ENCODE assay signal across 23 cellular contexts in the genomic region with DNA sequence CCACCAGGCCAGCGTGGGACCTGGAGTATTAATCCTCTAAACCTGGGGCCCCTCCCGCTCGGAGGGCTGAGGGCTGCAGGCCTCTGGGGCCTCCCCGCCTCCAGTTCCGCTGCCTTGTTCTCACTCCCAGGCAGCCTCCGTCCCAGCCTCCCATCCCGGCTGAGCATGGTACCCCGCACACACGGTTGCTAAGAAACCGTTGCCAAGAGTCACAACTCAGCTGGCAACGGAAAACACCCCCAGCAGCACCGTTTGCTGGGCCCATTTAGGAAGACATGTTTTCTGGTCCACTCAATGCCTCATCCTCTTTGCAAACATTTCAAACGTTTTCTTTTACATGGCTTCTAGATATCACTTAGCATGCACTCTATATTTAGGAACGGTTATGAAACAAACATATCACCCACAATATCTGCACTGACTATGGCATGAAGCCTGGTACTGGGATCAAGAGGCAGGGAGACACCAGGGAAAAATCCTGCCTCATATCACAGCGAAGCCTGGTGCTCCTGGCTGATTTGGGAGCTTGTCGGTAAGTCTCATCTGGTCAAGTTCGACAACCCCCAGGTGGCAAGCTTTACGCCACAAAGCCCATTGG.
DNase-seq lines count a peak whose midpoint lies in the region; ATAC-seq and TF ChIP-seq lines count a peak whose summit lies in the region.
"Had no signal": no experiment of that assay in that cellular context is flagged by ENCODE, and none has a peak within 500 bp of the region (broad histone marks: within the 10 kb centered on the region; RNA-seq: fewer than 3 reads in every experiment).

No MANE protein-coding gene starts in this region.

- peak overlapping the region; percentile 69; the same call in 1 of the 2 replicates for H3K27ac Mint-ChIP-seq in WTC11
- H3K27ac Mint-ChIP-seq: activated T-cell treated with anti-CD3 and anti-CD28 coated beads, Interleukin-2, amount 50 U/mL, for 24 hours had no signal

- H3K4me1 Mint-ChIP-seq in WTC11: peaks cover 16% of the 10 kb centered on the region

- H3K27me3 Mint-ChIP-seq in WTC11 (ENCODE audit: low read depth): no peaks in the 10 kb centered on the region

- DNase-seq in DMS153 (lab: John Stamatoyannopoulos, UW) (peak; percentile 50), DMS153 treated with DMSO at 0.1 percent for 48 hours (lab: John Stamatoyannopoulos, UW; ENCODE audit: unreplicated experiment) (no peak), WTC11 (ENCODE audit: low spot score) (no peak), hypothalamus (lab: John Stamatoyannopoulos, UW) (peak in 29 of 51 donors; percentile 15 to 79 (median 43)), psoas muscle (no peak), NCI-H1105 treated with DMSO at 0.1 percent for 48 hours (lab: John Stamatoyannopoulos, UW) (no peak), COR-L47 (lab: John Stamatoyannopoulos, UW) (no peak), OCI-LY7 (ENCODE audit: low spot score) (no peak)
- DNase-seq: 8988T; activated T-cell treated with anti-CD3 and anti-CD28 coated beads, Interleukin-2, amount 50 U/mL, for 24 hours; NCI-H1105; NCI-H2081 treated with DMSO at 0.1 percent for 48 hours; NCI-H526; ovary; right lobe of liver; stimulated activated naive CD8-positive, alpha-beta T cell treated with anti-CD3 and anti-CD28 coated beads, Interleukin-15, amount 100 ng/mL, for 72 hours; SW 1271; trophoblast cell had no signal

- H4K20me1 ChIP-seq in OCI-LY7 (ENCODE audit: insufficient read depth, low read length): no peaks in the 10 kb centered on the region

- H3K4me1 ChIP-seq in psoas muscle (peaks cover 12% of the 10 kb centered on the region), OCI-LY7 (ENCODE audit: insufficient read depth, low read length, poor library complexity, severe bottlenecking) (no peaks in the 10 kb centered on the region)

- H2AFZ ChIP-seq in OCI-LY7 (ENCODE audit: low read length): no peak overlapping the region

- no peak overlapping the region for H3K4me3 Mint-ChIP-seq in WTC11
- H3K4me3 Mint-ChIP-seq: activated T-cell treated with anti-CD3 and anti-CD28 coated beads, Interleukin-2, amount 50 U/mL, for 24 hours; stimulated activated naive CD8-positive, alpha-beta T cell treated with anti-CD3 and anti-CD28 coated beads, Interleukin-15, amount 100 ng/mL, for 72 hours had no signal

- intact Hi-C loops in psoas muscle (cut with DNase I): no loop called here
- intact Hi-C loops in OCI-LY7 (cut with micrococcal nuclease; ENCODE audit: unreplicated experiment): no loop called here

- POLR2A ChIA-PET in WTC11 (lab: Charles Lee): no interaction called here
- POLR2A ChIA-PET in OCI-LY7 (lab: Charles Lee): no interaction called here

- ATAC-seq in WTC11 (no peak), psoas muscle (peak in 3 of 4 donors; percentile 58 to 87 (median 71))
- ATAC-seq: HepG2; right lobe of liver; Right ventricle myocardium inferior; stimulated activated naive CD8-positive, alpha-beta T cell treated with anti-CD3 and anti-CD28 coated beads, Interleukin-15, amount 100 ng/mL, for 72 hours had no signal

- H3K36me3 Mint-ChIP-seq in WTC11: no peaks in the 10 kb centered on the region

- CTCF ChIA-PET in WTC11 (lab: Charles Lee): interaction anchor here (0.6 to 1.2 kb wide), 3 partner anchors 23 to 122 kb away, joined by 3 to 4 read pairs (median 3); no protein-coding TSS in a partner anchor
- CTCF ChIA-PET in OCI-LY7 (lab: Charles Lee; ENCODE audit: unreplicated experiment): no interaction called here

- H3K9me3 ChIP-seq in psoas muscle (no peaks in the 10 kb centered on the region), OCI-LY7 (ENCODE audit: low read length) (no peaks in the 10 kb centered on the region)
- H3K9me3 ChIP-seq: ovary, right lobe of liver had no signal

- WGBS in psoas muscle, 3 donors: 39 to 43% (median 43%) methylated on average over 18 of the region's 18 CpGs

- TF ChIP-seq CTCF in WTC11 (IDR thresholded peaks at IDR 0.05): no peak
- TF ChIP-seq CTCF in psoas muscle (IDR thresholded peaks at IDR 0.05): no peak
- TF ChIP-seq CTCF in OCI-LY7 (conservative IDR thresholded peaks at IDR 0.05; ENCODE audit: low read length): no peak

- H3K27ac ChIP-seq in psoas muscle (no peak overlapping the region), OCI-LY7 (ENCODE audit: low read depth, low read length, poor library complexity, severe bottlenecking) (no peak overlapping the region)
- H3K27ac ChIP-seq: epithelial cell of prostate, HL-60, ovary, right lobe of liver had no signal

- H3K36me3 ChIP-seq in psoas muscle (ENCODE audit: insufficient read depth in 1 of 2, low read depth in 1 of 2) (no peaks in the 10 kb centered on the region), OCI-LY7 (ENCODE audit: insufficient read depth, low read length) (no peaks in the 10 kb centered on the region)
- H3K36me3 ChIP-seq: ovary, right lobe of liver had no signal

- no peaks in the 10 kb centered on the region for H3K27me3 ChIP-seq in psoas muscle (ENCODE audit: insufficient read depth in 3 of 3, low read length in 2 of 3)
- H3K27me3 ChIP-seq: ovary, right lobe of liver had no signal

- no TSS peak for BruUV-seq in OCI-LY7 (replicated peaks; lab: Mats Ljungman, UMichigan)

- H3K79me2 ChIP-seq in OCI-LY7 (ENCODE audit: insufficient read depth, low read depth, low read length): no peaks in the 10 kb centered on the region

- H3K4me3 ChIP-seq in psoas muscle (no peak overlapping the region), OCI-LY7 (ENCODE audit: low read depth, low read length, poor library complexity, severe bottlenecking) (no peak overlapping the region)
- H3K4me3 ChIP-seq: lung, ovary, right lobe of liver had no signal

- no peaks in the 10 kb centered on the region for H3K9me2 ChIP-seq in OCI-LY7 (ENCODE audit: insufficient read depth, low read length)

- no peaks in the 10 kb centered on the region for H3K9me3 Mint-ChIP-seq in WTC11
- H3K9me3 Mint-ChIP-seq: activated T-cell treated with anti-CD3 and anti-CD28 coated beads, Interleukin-2, amount 50 U/mL, for 24 hours; stimulated activated naive CD8-positive, alpha-beta T cell treated with anti-CD3 and anti-CD28 coated beads, Interleukin-15, amount 100 ng/mL, for 72 hours had no signal

- no peak overlapping the region for H3K4me2 ChIP-seq in OCI-LY7 (ENCODE audit: low read length)

TF ChIP-seq in WTC11, 78 proteins besides CTCF, POLR2A, EP300 and RAD21 (continues in another document):
- TF ChIP-seq KAT7 (CRISPR knock-in tag; IDR thresholded peaks at IDR 0.05; ENCODE audit: borderline replicate concordance): no peak
- TF ChIP-seq, protein P1, sequence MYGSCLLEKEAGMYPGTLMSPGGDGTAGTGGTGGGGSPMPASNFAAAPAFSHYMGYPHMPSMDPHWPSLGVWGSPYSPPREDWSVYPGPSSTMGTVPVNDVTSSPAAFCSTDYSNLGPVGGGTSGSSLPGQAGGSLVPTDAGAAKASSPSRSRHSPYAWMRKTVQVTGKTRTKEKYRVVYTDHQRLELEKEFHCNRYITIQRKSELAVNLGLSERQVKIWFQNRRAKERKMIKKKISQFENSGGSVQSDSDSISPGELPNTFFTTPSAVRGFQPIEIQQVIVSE (CRISPR knock-in tag; IDR thresholded peaks at IDR 0.05; ENCODE audit: borderline replicate concordance): no peak
- TF ChIP-seq RORB (CRISPR knock-in tag; IDR thresholded peaks at IDR 0.05): no peak
- no peak for TF ChIP-seq GRHL2 (CRISPR knock-in tag; IDR thresholded peaks at IDR 0.05; ENCODE audit: insufficient replicate concordance, severe bottlenecking)
- TF ChIP-seq USF1 (CRISPR knock-in tag; IDR thresholded peaks at IDR 0.05): no peak
- TF ChIP-seq, protein P2, sequence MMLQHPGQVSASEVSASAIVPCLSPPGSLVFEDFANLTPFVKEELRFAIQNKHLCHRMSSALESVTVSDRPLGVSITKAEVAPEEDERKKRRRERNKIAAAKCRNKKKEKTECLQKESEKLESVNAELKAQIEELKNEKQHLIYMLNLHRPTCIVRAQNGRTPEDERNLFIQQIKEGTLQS (CRISPR knock-in tag; conservative IDR thresholded peaks at IDR 0.05): no peak
- no peak for TF ChIP-seq PRDM15 (CRISPR knock-in tag; IDR thresholded peaks at IDR 0.05)
- TF ChIP-seq CBFB (CRISPR knock-in tag; IDR thresholded peaks at IDR 0.05; ENCODE audit: low read depth): no peak

Comparison
In these comparisons a context has a peak if more than half of its experiments do, and no peak if none do; other contexts are left out.
1. DNase-seq: peak in DMS153 (single experiment) and hypothalamus (29 of 51); none in DMS153 treated with DMSO at 0.1 percent for 48 hours (single experiment), WTC11 (single experiment), psoas muscle (0 of 2), NCI-H1105 treated with DMSO at 0.1 percent for 48 hours (single experiment), COR-L47 (single experiment) and OCI-LY7 (single experiment).